ENCODE assay signal across 8 cellular contexts in the genomic region with DNA sequence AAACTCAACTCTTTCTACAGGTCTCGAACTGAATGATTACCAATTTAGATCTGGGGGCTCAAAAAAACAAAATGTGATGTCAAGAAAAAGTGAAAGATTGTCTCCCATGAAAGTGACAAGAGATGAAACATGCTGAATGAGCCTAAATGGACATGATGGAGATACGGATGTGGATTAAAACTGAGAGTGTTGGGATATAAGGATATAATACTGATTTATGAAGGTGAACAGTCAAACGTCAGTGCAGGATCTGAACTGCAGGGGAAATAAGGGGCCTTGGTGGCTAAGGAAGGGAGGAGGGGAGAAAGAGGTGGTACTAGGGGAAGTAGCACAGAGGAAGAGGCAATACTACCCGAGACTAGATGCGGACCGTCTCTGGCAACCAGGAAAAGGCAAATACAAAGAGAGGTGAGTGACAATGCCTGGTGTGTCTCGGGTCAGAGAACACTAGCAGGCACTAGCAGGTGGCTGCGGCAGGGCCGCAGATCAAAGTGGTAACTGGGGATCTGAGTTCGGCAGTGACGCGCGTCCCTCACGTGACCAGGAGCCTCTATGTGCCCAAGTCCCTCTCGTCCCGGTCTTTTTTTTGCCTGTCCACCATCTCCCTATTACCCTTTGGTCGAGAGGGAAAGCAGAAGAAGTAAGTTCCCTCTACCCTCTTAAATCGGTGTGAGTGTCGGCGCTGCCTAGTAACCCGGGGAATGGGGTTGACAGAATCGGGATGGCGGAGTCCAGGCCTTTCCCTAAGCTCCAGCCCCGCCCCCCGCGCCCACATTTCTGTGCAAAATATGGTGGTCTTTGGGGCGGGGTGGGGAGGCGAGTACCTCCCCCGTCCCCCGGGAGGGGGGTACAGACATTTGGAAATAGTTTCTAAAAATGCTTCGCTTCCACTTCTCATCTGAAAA. TPM values are rescaled to one million over a fixed set of nuclear protein-coding genes. Genes with fewer than 3 reads are reported as not detected.
DNase-seq lines count a peak whose midpoint lies in the region; ATAC-seq lines count a peak whose summit lies in the region.

TCEAL1 (plus strand) TSS at position 590 of the 905 bp plus-strand sequence. CDS start 942 bp downstream, outside the sequence.

- H3K27me3 ChIP-seq in CD4-positive, CD25-positive, alpha-beta regulatory T cell (ENCODE audit: control insufficient read depth, insufficient read depth, low read length): no peaks in the 10 kb centered on the region

- H3K9me3 Mint-ChIP-seq in CD4-positive, CD25-positive, alpha-beta regulatory T cell: peaks cover 0 to 2% (median 0%) of the 10 kb centered on the region in 7 donors
- H3K9me3 Mint-ChIP-seq in activated naive CD4-positive, alpha-beta T cell treated with anti-CD3 and anti-CD28 coated beads, Interleukin-2, amount 50 U/mL, for 72 hours: no peaks in the 10 kb centered on the region

- peak within 1 kb of the TSS; percentile 78 for H3K4me3 ChIP-seq in CD4-positive, CD25-positive, alpha-beta regulatory T cell (ENCODE audit: low read depth, low read length)

- no peaks in the 10 kb centered on the region for H3K27me3 Mint-ChIP-seq in CD4-positive, CD25-positive, alpha-beta regulatory T cell

- H3K9me3 ChIP-seq in CD4-positive, CD25-positive, alpha-beta regulatory T cell (ENCODE audit: control insufficient read depth in 2 of 2, low read length in 2 of 2): no peaks in the 10 kb centered on the region

- H3K4me1 Mint-ChIP-seq in CD4-positive, CD25-positive, alpha-beta regulatory T cell: peaks cover 0 to 15% (median 9%) of the 10 kb centered on the region in 4 donors

- intact Hi-C loops in head of caudate nucleus (cut with DNase I): no loop called here

- peak within 1 kb of the TSS; percentile 55 for H3K27ac ChIP-seq in CD4-positive, CD25-positive, alpha-beta regulatory T cell (ENCODE audit: insufficient read depth, low read length, poor library complexity, severe bottlenecking)

- H3K27ac Mint-ChIP-seq in CD4-positive, CD25-positive, alpha-beta regulatory T cell: peak within 1 kb of the TSS; percentile 86 to 93 (median 92)
- peak within 1 kb of the TSS; percentile 27 to 93 for H3K27ac Mint-ChIP-seq in activated naive CD4-positive, alpha-beta T cell treated with anti-CD3 and anti-CD28 coated beads, Interleukin-2, amount 50 U/mL, for 72 hours

- H3K36me3 Mint-ChIP-seq in CD4-positive, CD25-positive, alpha-beta regulatory T cell: no peaks in the 10 kb centered on the region
- H3K36me3 Mint-ChIP-seq in activated naive CD4-positive, alpha-beta T cell treated with anti-CD3 and anti-CD28 coated beads, Interleukin-2, amount 50 U/mL, for 72 hours: peaks cover 0 to 7% of the 10 kb centered on the region in 2 donors

- peak; percentile 29 to 54 (median 33) for DNase-seq in CD4-positive, CD25-positive, alpha-beta regulatory T cell
- peak; percentile 49 for DNase-seq in NCI-H82 treated with DMSO at 0.1 percent for 48 hours (lab: John Stamatoyannopoulos, UW; ENCODE audit: unreplicated experiment)
- DNase-seq in activated naive CD4-positive, alpha-beta T cell treated with anti-CD3 and anti-CD28 coated beads, Interleukin-2, amount 50 U/mL, for 72 hours (ENCODE audit: low spot score in 2 of 2): peak; percentile 11 to 62
- DNase-seq in head of caudate nucleus: peak; percentile 45 to 87 (median 72)
- peak in 52 of 56 donors; percentile 6 to 81 (median 51) for DNase-seq in nucleus accumbens (lab: John Stamatoyannopoulos, UW)
- no peak for DNase-seq in HuH-7.5 (ENCODE audit: low spot score)

- H3K4me3 Mint-ChIP-seq in CD4-positive, CD25-positive, alpha-beta regulatory T cell: peak within 1 kb of the TSS; percentile 84 to 92 (median 84)

- H3K36me3 ChIP-seq in CD4-positive, CD25-positive, alpha-beta regulatory T cell (ENCODE audit: control insufficient read depth, insufficient read depth, low read length): no peaks in the 10 kb centered on the region

- H3K4me1 ChIP-seq in CD4-positive, CD25-positive, alpha-beta regulatory T cell (ENCODE audit: control insufficient read depth, insufficient read depth, low read length, poor library complexity, severe bottlenecking): peaks cover 7% of the 10 kb centered on the region

- peak; percentile 47 to 63 for ATAC-seq in CD4-positive, CD25-positive, alpha-beta regulatory T cell (ENCODE audit: low read depth in 2 of 2)
- ATAC-seq in GM19351 (IDR thresholded peaks at IDR 0.05; ENCODE audit: unreplicated experiment) (peak; percentile 73), HG03460 (IDR thresholded peaks at IDR 0.05; ENCODE audit: unreplicated experiment) (peak; percentile 65)
- peak; percentile 74 to 87 for ATAC-seq in activated naive CD4-positive, alpha-beta T cell treated with anti-CD3 and anti-CD28 coated beads, Interleukin-2, amount 50 U/mL, for 72 hours

RNA-seq across cellular contexts. Expression of gene TCEAL1, which starts in this region (rescaled TPM):
- total RNA-seq in CD4-positive, CD25-positive, alpha-beta regulatory T cell: 4.0 TPM
- 10 to 100 TPM; 12.2 to 22.1 (median 16.9) TPM for polyA plus RNA-seq in CD4-positive, CD25-positive, alpha-beta regulatory T cell
- 10 to 100 TPM in 1 of 2 donors, 1 to 10 TPM in 1; 7.4 to 11.4 TPM for total RNA-seq in activated naive CD4-positive, alpha-beta T cell treated with anti-CD3 and anti-CD28 coated beads, Interleukin-2, amount 50 U/mL, for 72 hours
